Comparison of ENCODE assay signal across 2 cellular contexts in the genomic region with DNA sequence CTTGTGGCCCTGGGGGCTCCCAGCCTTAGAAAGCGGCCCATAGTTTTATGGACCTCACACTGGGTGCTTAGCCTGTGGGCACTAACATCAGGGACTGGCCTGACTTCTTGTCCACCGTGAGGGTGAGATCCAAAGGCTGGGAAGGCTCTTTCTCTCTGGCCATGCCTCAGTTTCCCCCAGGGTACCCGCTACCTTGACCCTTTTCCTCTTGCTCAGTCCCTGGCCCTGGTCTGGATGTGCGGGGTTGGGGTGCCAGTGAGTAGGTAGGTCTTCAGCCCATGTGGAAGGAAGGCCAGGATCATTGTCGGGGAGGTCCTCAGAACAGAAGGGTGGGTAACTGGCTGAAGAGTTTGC.
TF ChIP-seq lines count a peak whose summit lies in the region.

No MANE protein-coding gene starts in this region.

TF ChIP-seq in K562, 482 proteins besides CTCF, POLR2A, EP300 and RAD21:
- TF ChIP-seq ATF1 (CRISPR knock-in tag; IDR thresholded peaks at IDR 0.05) (no peak), ATF1 (tag; IDR thresholded peaks at IDR 0.05) (0 out of 2 replicates have a peak, but pooled peaks have one; percentile 2), BCOR (IDR thresholded peaks at IDR 0.05) (peak; percentile 74), SRSF1 (IDR thresholded peaks at IDR 0.05; ENCODE audit: low read depth, low read length) (no peak), THRAP3 (IDR thresholded peaks at IDR 0.05; ENCODE audit: borderline replicate concordance) (no peak), STAT5A (IDR thresholded peaks at IDR 0.05; ENCODE audit: borderline replicate concordance, low read length) (no peak), FOXK1 (CRISPR knock-in tag; IDR thresholded peaks at IDR 0.05; ENCODE audit: borderline replicate concordance) (0 out of 2 replicates have a peak, but pooled peaks have one; percentile 27), ZNF57 (CRISPR knock-in tag; IDR thresholded peaks at IDR 0.05) (no peak), HLTF (IDR thresholded peaks at IDR 0.05) (no peak), CREB1 (IDR thresholded peaks at IDR 0.05) (no peak), CREB1 (CRISPR knock-in tag; IDR thresholded peaks at IDR 0.05) (0 out of 2 replicates have a peak, but pooled peaks have one; percentile 28), ZNF764 (CRISPR knock-in tag; IDR thresholded peaks at IDR 0.05; ENCODE audit: low read depth) (0 out of 2 replicates have a peak, but pooled peaks have one; percentile 3), ZFPM2 (CRISPR knock-in tag; IDR thresholded peaks at IDR 0.05) (no peak), ZNF134 (CRISPR knock-in tag; conservative IDR thresholded peaks at IDR 0.05) (no peak)
- TF ChIP-seq, protein P1, sequence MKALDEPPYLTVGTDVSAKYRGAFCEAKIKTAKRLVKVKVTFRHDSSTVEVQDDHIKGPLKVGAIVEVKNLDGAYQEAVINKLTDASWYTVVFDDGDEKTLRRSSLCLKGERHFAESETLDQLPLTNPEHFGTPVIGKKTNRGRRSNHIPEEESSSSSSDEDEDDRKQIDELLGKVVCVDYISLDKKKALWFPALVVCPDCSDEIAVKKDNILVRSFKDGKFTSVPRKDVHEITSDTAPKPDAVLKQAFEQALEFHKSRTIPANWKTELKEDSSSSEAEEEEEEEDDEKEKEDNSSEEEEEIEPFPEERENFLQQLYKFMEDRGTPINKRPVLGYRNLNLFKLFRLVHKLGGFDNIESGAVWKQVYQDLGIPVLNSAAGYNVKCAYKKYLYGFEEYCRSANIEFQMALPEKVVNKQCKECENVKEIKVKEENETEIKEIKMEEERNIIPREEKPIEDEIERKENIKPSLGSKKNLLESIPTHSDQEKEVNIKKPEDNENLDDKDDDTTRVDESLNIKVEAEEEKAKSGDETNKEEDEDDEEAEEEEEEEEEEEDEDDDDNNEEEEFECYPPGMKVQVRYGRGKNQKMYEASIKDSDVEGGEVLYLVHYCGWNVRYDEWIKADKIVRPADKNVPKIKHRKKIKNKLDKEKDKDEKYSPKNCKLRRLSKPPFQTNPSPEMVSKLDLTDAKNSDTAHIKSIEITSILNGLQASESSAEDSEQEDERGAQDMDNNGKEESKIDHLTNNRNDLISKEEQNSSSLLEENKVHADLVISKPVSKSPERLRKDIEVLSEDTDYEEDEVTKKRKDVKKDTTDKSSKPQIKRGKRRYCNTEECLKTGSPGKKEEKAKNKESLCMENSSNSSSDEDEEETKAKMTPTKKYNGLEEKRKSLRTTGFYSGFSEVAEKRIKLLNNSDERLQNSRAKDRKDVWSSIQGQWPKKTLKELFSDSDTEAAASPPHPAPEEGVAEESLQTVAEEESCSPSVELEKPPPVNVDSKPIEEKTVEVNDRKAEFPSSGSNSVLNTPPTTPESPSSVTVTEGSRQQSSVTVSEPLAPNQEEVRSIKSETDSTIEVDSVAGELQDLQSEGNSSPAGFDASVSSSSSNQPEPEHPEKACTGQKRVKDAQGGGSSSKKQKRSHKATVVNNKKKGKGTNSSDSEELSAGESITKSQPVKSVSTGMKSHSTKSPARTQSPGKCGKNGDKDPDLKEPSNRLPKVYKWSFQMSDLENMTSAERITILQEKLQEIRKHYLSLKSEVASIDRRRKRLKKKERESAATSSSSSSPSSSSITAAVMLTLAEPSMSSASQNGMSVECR (CRISPR knock-in tag; IDR thresholded peaks at IDR 0.05): 0 out of 2 replicates have a peak, but pooled peaks have one; percentile 15
- TF ChIP-seq, protein P2, sequence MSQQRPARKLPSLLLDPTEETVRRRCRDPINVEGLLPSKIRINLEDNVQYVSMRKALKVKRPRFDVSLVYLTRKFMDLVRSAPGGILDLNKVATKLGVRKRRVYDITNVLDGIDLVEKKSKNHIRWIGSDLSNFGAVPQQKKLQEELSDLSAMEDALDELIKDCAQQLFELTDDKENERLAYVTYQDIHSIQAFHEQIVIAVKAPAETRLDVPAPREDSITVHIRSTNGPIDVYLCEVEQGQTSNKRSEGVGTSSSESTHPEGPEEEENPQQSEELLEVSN (IDR thresholded peaks at IDR 0.05; ENCODE audit: borderline replicate concordance in 1 of 2, extremely low read depth in 1 of 2, insufficient read depth in 1 of 2, insufficient read length in 1 of 2, low read depth in 1 of 2, low read length in 1 of 2, poor library complexity in 1 of 2, severe bottlenecking in 1 of 2): no peak

TF ChIP-seq in SK-N-SH treated with all-trans-retinoic acid at 6 μM for 48 hours, 23 proteins besides CTCF, POLR2A, EP300 and RAD21:
- TF ChIP-seq, protein P3, sequence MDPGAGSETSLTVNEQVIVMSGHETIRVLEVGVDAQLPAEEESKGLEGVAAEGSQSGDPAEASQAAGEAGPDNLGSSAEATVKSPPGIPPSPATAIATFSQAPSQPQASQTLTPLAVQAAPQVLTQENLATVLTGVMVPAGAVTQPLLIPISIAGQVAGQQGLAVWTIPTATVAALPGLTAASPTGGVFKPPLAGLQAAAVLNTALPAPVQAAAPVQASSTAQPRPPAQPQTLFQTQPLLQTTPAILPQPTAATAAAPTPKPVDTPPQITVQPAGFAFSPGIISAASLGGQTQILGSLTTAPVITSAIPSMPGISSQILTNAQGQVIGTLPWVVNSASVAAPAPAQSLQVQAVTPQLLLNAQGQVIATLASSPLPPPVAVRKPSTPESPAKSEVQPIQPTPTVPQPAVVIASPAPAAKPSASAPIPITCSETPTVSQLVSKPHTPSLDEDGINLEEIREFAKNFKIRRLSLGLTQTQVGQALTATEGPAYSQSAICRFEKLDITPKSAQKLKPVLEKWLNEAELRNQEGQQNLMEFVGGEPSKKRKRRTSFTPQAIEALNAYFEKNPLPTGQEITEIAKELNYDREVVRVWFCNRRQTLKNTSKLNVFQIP (CRISPR knock-in tag; IDR thresholded peaks at IDR 0.05; ENCODE audit: borderline replicate concordance, low read depth): no peak
- TF ChIP-seq ISL1 (CRISPR knock-in tag; IDR thresholded peaks at IDR 0.05): no peak
